ENCODE assay signal across 8 cellular contexts in genomic region chr11:128451651-128452470, GRCh38.
DNase-seq lines count a peak whose midpoint lies in the region; ATAC-seq and TF ChIP-seq lines count a peak whose summit lies in the region.

No MANE protein-coding gene starts in this region.

- TF ChIP-seq CTCF in left lung (IDR thresholded peaks at IDR 0.05), result no peak

- H3K36me3 ChIP-seq in left lung, result peaks cover 0 to 8% of the 10 kb centered on the region in 2 donors

- H3K9me3 ChIP-seq in left lung, result no peaks in the 10 kb centered on the region

- H3K27me3 ChIP-seq in left lung, result no peaks in the 10 kb centered on the region

- ATAC-seq in HG03432 (IDR thresholded peaks at IDR 0.05; ENCODE audit: unreplicated experiment) (peak; percentile 41), left lung (peak; percentile 90), HG02678 (IDR thresholded peaks at IDR 0.05; ENCODE audit: unreplicated experiment) (no peak), GM21447 (IDR thresholded peaks at IDR 0.05; ENCODE audit: unreplicated experiment) (no peak)

- peak in 49 of 56 donors; percentile 16 to 79 (median 58) for DNase-seq in amygdala (lab: John Stamatoyannopoulos, UW)
- peak; percentile 81 to 86 for DNase-seq in left lung
- no peak for DNase-seq in stimulated activated CD8-positive, alpha-beta memory T cell treated with anti-CD3 and anti-CD28 coated beads, Interleukin-4, amount 100 ng/mL, for 48 hours
- no peak for DNase-seq in SW 1271 (lab: John Stamatoyannopoulos, UW)

- peaks cover 9 to 11% of the 10 kb centered on the region in 2 donors for H3K4me1 ChIP-seq in left lung

- peak overlapping the region in 1 of 2 donors; percentile 15 for H3K4me3 ChIP-seq in left lung

- intact Hi-C loops in left lung (cut with DNase I), result no loop called here

- H3K27ac ChIP-seq in left lung (peak overlapping the region; percentile 4 to 74), temporal lobe (ENCODE audit: low read depth, low read length) (peak overlapping the region; percentile 80)

Comparison
In these comparisons a context has a peak if more than half of its experiments do, and no peak if none do; other contexts are left out.
1. ATAC-seq: peak in HG03432 (single experiment) and left lung (single experiment); none in HG02678 (single experiment) and GM21447 (single experiment).
2. DNase-seq: peak in amygdala (49 of 56) and left lung (2 of 2); none in stimulated activated CD8-positive, alpha-beta memory T cell treated with anti-CD3 and anti-CD28 coated beads, Interleukin-4, amount 100 ng/mL, for 48 hours (single experiment) and SW 1271 (0 of 2).